11 cellular contexts compared by ENCODE assay signal in the genomic region with DNA sequence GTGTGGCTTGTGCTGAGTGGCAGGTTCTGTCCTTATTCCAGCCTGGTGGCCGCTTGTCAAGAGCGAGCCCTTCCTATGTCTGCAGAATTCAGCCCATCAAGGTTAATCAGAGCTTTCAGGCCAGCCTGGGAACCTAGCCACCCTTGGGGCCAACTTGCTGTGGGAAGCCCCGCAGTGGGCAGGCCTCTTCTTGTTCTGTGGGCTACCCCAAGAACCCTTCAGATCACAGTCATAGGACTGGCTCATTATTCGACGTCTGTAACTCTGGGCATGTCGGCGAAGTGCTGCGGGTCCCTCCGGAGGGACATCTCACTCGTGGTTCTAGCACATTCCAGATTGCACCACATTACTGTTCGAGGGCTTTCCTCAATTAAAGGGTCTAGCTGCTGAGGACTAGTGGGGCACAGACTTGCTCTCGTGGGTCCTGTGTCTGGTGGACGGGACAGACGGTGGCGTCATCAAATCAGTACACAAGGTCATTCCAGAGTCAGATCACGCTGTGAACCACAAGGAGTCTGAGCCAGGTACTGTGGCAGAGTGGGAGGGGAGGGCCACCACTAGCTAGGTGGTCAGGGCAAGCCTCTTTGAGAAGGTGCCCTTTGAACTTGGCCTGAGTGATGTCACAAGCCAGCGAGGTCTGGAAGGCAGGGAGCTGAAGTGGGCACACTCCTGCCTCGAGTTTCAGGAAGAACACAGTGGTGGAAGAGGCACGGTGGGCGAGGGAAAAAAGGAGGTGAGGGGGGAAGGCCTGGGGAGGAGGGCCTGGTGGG. TPM values are rescaled to one million over a fixed set of nuclear protein-coding genes. Genes with fewer than 3 reads are reported as not detected.
DNase-seq lines count a peak whose midpoint lies in the region; ATAC-seq and TF ChIP-seq lines count a peak whose summit lies in the region.
"Had no signal": no experiment of that assay in that cellular context is flagged by ENCODE, and none has a peak within 500 bp of the region (broad histone marks: within the 10 kb centered on the region; RNA-seq: fewer than 3 reads in every experiment).

No MANE protein-coding gene starts in this region.

- no peak overlapping the region for H3K14ac ChIP-seq in IMR-90 (replicated peaks; ENCODE audit: low read depth, low read length)

- no peak overlapping the region for H3K23ac ChIP-seq in IMR-90 (ENCODE audit: low read depth, low read length)

- H3K27ac ChIP-seq in IMR-90 (ENCODE audit: insufficient read depth, low read length) = no peak overlapping the region
- H3K27ac ChIP-seq in endodermal cell (ENCODE audit: low read depth, low read length) = no peak overlapping the region
- H3K27ac ChIP-seq in neutrophil = peak overlapping the region; percentile 100

- no peaks in the 10 kb centered on the region for H3K27me3 ChIP-seq in IMR-90 (ENCODE audit: control insufficient read depth, insufficient read depth, low read length)
- no peaks in the 10 kb centered on the region for H3K27me3 ChIP-seq in endodermal cell (ENCODE audit: control insufficient read depth, insufficient read depth, low read length, poor library complexity, severe bottlenecking)
- no peaks in the 10 kb centered on the region for H3K27me3 ChIP-seq in neutrophil

- H3K4me1 Mint-ChIP-seq in CD14-positive monocyte (peaks cover 99% of the 10 kb centered on the region), endodermal cell (peaks cover 11% of the 10 kb centered on the region)

- no TSS peak for BruUV-seq in IMR-90 (replicated peaks; lab: Mats Ljungman, UMichigan)

- H2BK20ac ChIP-seq in IMR-90 (ENCODE audit: low read depth, low read length) = 0 out of 2 replicates have a peak overlapping the region, but pooled peaks have one; percentile 26

- no peak for ATAC-seq in IMR-90 (ENCODE audit: low read depth)
- no peak for ATAC-seq in GM18909 (IDR thresholded peaks at IDR 0.05; ENCODE audit: poor library complexity, unreplicated experiment)

- TF ChIP-seq CTCF in CD14-positive monocyte (IDR thresholded peaks at IDR 0.05) (no peak), IMR-90 (conservative IDR thresholded peaks at IDR 0.05; ENCODE audit: low read depth, low read length) (no peak), endodermal cell (conservative IDR thresholded peaks at IDR 0.05) (no peak), neutrophil (IDR thresholded peaks at IDR 0.05) (no peak)

- no peaks in the 10 kb centered on the region for H4K20me1 ChIP-seq in IMR-90 (ENCODE audit: insufficient read depth, low read length)

- H3K36me3 Mint-ChIP-seq in CD14-positive monocyte (peaks cover 27 to 31% of the 10 kb centered on the region in 2 donors), endodermal cell (ENCODE audit: low read depth) (no peaks in the 10 kb centered on the region)

- WGBS in IMR-90 (ENCODE audit: extremely low coverage in 2 of 2, insufficient read length in 1 of 2), 2 experiments = 75% methylated on average over 11 of the region's 20 CpGs; no CpG with 5 or more reads in 1 of the 2 experiments
- 90 to 91% methylated on average over 18 to 20 of the region's 20 CpGs for WGBS in endodermal cell (ENCODE audit: insufficient coverage in 1 of 2, insufficient read length in 1 of 2), 2 experiments

- H2BK5ac ChIP-seq in IMR-90 (ENCODE audit: low read depth, low read length, poor library complexity, severe bottlenecking) = no peak overlapping the region

- in situ Hi-C loops in IMR-90 (cut with MboI; ENCODE audit: low sequenced_read_pairs) = no loop called here

- peak overlapping the region; percentile 66 for H3K4ac ChIP-seq in IMR-90 (ENCODE audit: low read depth, low read length)

- H2AK9ac ChIP-seq in IMR-90 (replicated peaks; ENCODE audit: low read depth, low read length, poor library complexity) = peak overlapping the region; percentile 18

- H4K8ac ChIP-seq in IMR-90 (ENCODE audit: low read depth in 2 of 2, low read length in 2 of 2) = peak overlapping the region; percentile 47 to 52; a peak in 2 of 4 replicates

- peak overlapping the region; percentile 65; the same call in 2 of the 3 replicates for H2BK15ac ChIP-seq in IMR-90 (ENCODE audit: low read depth, low read length)

- POLR2A ChIA-PET in IMR-90 (lab: Charles Lee; ENCODE audit: unreplicated experiment) = no interaction called here

- H3K36me3 ChIP-seq in IMR-90 (ENCODE audit: control insufficient read depth, insufficient read depth, low read length) (no peaks in the 10 kb centered on the region), endodermal cell (ENCODE audit: control insufficient read depth, insufficient read depth, low read length) (no peaks in the 10 kb centered on the region), neutrophil (no peaks in the 10 kb centered on the region)

- no peak for TF ChIP-seq RAD21 in IMR-90 (IDR thresholded peaks at IDR 0.05; ENCODE audit: low read length)

- H3K27ac Mint-ChIP-seq in CD14-positive monocyte (peak overlapping the region; percentile 79 to 100 (median 99)), endodermal cell (peak overlapping the region; percentile 52)

- H2BK120ac ChIP-seq in IMR-90 (ENCODE audit: low read depth, low read length) = 0 out of 2 replicates have a peak overlapping the region, but pooled peaks have one; percentile 12

- TF ChIP-seq POLR2A in IMR-90 (IDR thresholded peaks at IDR 0.05; ENCODE audit: low read depth, low read length) = no peak

- peaks cover 13% of the 10 kb centered on the region for H3K9me1 ChIP-seq in IMR-90 (ENCODE audit: insufficient read depth, low read length)

- CTCF ChIA-PET in IMR-90 (lab: Yijun Ruan, JAX) = no interaction called here

- 0 out of 2 replicates have a peak overlapping the region, but pooled peaks have one; percentile 2 for H3K18ac ChIP-seq in IMR-90 (ENCODE audit: low read depth, low read length)

- H3K4me1 ChIP-seq in IMR-90 (ENCODE audit: control insufficient read depth, insufficient read depth, low read length) (peaks cover 27% of the 10 kb centered on the region), endodermal cell (ENCODE audit: control insufficient read depth, insufficient read depth, low read length) (no peaks in the 10 kb centered on the region), neutrophil (ENCODE audit: control insufficient read depth in 1 of 2, insufficient read depth in 1 of 2, low read depth in 1 of 2, low read length in 1 of 2) (peaks cover 100% of the 10 kb centered on the region in 2 experiments)

- H2AFZ ChIP-seq in IMR-90 (replicated peaks; ENCODE audit: low read length, poor library complexity) = peak overlapping the region; percentile 37

- H3K79me1 ChIP-seq in IMR-90 (ENCODE audit: low read depth in 1 of 2, low read length in 2 of 2) = no peaks in the 10 kb centered on the region

- peak overlapping the region; percentile 38; the same call in 1 of the 2 replicates for H4K91ac ChIP-seq in IMR-90 (ENCODE audit: insufficient read depth, low read depth, low read length)

- H3K27me3 Mint-ChIP-seq in CD14-positive monocyte (ENCODE audit: low read depth in 3 of 3) (no peaks in the 10 kb centered on the region), endodermal cell (ENCODE audit: insufficient read depth) (peaks cover 1% of the 10 kb centered on the region)

- no peak overlapping the region for H3K9ac ChIP-seq in IMR-90 (ENCODE audit: low read depth, low read length)
- H3K9ac ChIP-seq in endodermal cell (ENCODE audit: extremely low read depth, low read length, poor library complexity, severe bottlenecking) = no peak overlapping the region

- H3K4me3 ChIP-seq in IMR-90 (ENCODE audit: insufficient read depth, low read depth, low read length) = no peak overlapping the region
- H3K4me3 ChIP-seq in endodermal cell (ENCODE audit: low read length) = no peak overlapping the region
- H3K4me3 ChIP-seq in neutrophil (ENCODE audit: low read depth in 1 of 2, low read length in 1 of 2) = peak overlapping the region in 1 of 2 experiments; percentile 14
- H3K4me3 ChIP-seq: dorsolateral prefrontal cortex had no signal

- H2AK5ac ChIP-seq in IMR-90 (ENCODE audit: low read depth, low read length) = peak overlapping the region; percentile 66

- intact Hi-C loops in CD14-positive monocyte (cut with micrococcal nuclease) = no loop called here
- intact Hi-C loops in IMR-90 (cut with micrococcal nuclease) = no loop called here

- H3K9me3 Mint-ChIP-seq in CD14-positive monocyte (peaks cover 3 to 17% (median 12%) of the 10 kb centered on the region in 7 donors), endodermal cell (no peaks in the 10 kb centered on the region)

- no peak overlapping the region for H3K56ac ChIP-seq in IMR-90 (ENCODE audit: extremely low read depth, insufficient read depth, low read length)

- H3K4me2 ChIP-seq in IMR-90 (ENCODE audit: low read depth, low read length) = no peak overlapping the region

- no peak overlapping the region for H3K4me3 Mint-ChIP-seq in CD14-positive monocyte
- no peak overlapping the region for H3K4me3 Mint-ChIP-seq in endodermal cell

- dilution Hi-C loops in IMR-90 (cut with HindIII; ENCODE audit: low sequenced_read_pairs, unreplicated experiment) = no loop called here

- H4K5ac ChIP-seq in IMR-90 (ENCODE audit: low read depth, low read length) = peak overlapping the region; percentile 19; the same call in 1 of the 2 replicates

- DNase-seq in CD14-positive monocyte (ENCODE audit: low spot score) (no peak), IMR-90 (no peak), endodermal cell (no peak), hepatic stellate cell (ENCODE audit: low spot score) (no peak), SKM-1 (lab: John Stamatoyannopoulos, UW; ENCODE audit: unreplicated experiment) (no peak), activated gamma-delta T cell treated with Interleukin-2 at 50 U/mL for 16 hours (no peak)
- DNase-seq: activated effector memory CD4-positive, alpha-beta T cell treated with anti-CD3 and anti-CD28 coated beads, Interleukin-2, amount 50 U/mL, for 16 hours; dorsolateral prefrontal cortex; stimulated activated CD4-positive, alpha-beta T cell treated with anti-CD3 and anti-CD28 coated beads, Interleukin-4, amount 100 ng/mL, for 1 hour had no signal

- peaks cover 4% of the 10 kb centered on the region; the same call in 1 of the 2 replicates for H3K9me3 ChIP-seq in IMR-90 (ENCODE audit: control insufficient read depth, insufficient read depth, low read length)
- no peaks in the 10 kb centered on the region for H3K9me3 ChIP-seq in endodermal cell (ENCODE audit: control insufficient read depth, low read length)
- H3K9me3 ChIP-seq in neutrophil = no peaks in the 10 kb centered on the region

TF ChIP-seq in IMR-90, 13 proteins besides CTCF, POLR2A, EP300 and RAD21 (continues in another document):
- TF ChIP-seq RCOR1 (IDR thresholded peaks at IDR 0.05; ENCODE audit: insufficient replicate concordance, low read length) (no peak), FOS (IDR thresholded peaks at IDR 0.05; ENCODE audit: low read depth, low read length) (no peak), MAZ (IDR thresholded peaks at IDR 0.05; ENCODE audit: borderline replicate concordance, low read depth, low read length) (no peak)

RNA-seq across cellular contexts. Expression of a gene that starts 20.3 kb away (rescaled TPM):
- polyA plus RNA-seq in CD14-positive monocyte (100 to 1,000 TPM; 436 to 761 TPM), IMR-90 (2012; rRNA removed) (8.6 and 8.9 TPM in 2 replicates)
- total RNA-seq in IMR-90 (2012; rRNA removed) (4.3 and 5.0 TPM in 2 replicates), endodermal cell (under 1 TPM; 0.24 to 0.40 TPM)
- 6.3 and 11.9 TPM in 2 replicates for polyA plus RNA-seq in IMR-90 (2012; cell fraction: cytosol; rRNA removed)
- polyA plus RNA-seq in IMR-90 (2012; cell fraction: nucleus; rRNA removed; ENCODE audit: low replicate concordance) = 4.3 and 6.7 TPM in 2 replicates
- polyA plus RNA-seq in endodermal cell (2013, experiment 1 of 2) = 1.7 TPM
- 0.95 TPM for polyA plus RNA-seq in endodermal cell (2013, experiment 2 of 2)
